In genomic region chr2:80244905-80245584, GRCh38 we compare ENCODE assay signal across 2 cellular contexts.
TF ChIP-seq lines count a peak whose summit lies in the region.

No MANE protein-coding gene starts in this region.

TF ChIP-seq in GM12891, 5 proteins besides CTCF, POLR2A, EP300 and RAD21:
- TF ChIP-seq POU2F2 (IDR thresholded peaks at IDR 0.05; ENCODE audit: low read depth, low read length) (no peak), SPI1 (IDR thresholded peaks at IDR 0.05; ENCODE audit: low read depth, low read length) (peak; percentile 72), POLR2AphosphoS5 (IDR thresholded peaks at IDR 0.05; ENCODE audit: low read depth, low read length) (no peak)

TF ChIP-seq in GM12878, 131 proteins besides CTCF, POLR2A, EP300 and RAD21:
- TF ChIP-seq SPI1 (IDR thresholded peaks at IDR 0.05; ENCODE audit: borderline replicate concordance, insufficient read depth, low read depth, low read length) (peak; percentile 75; the same call in 1 of the 2 replicates), FOS (IDR thresholded peaks at IDR 0.05; ENCODE audit: borderline replicate concordance, extremely low read depth, insufficient read length) (no peak), TCF3 (IDR thresholded peaks at IDR 0.05; ENCODE audit: borderline replicate concordance, insufficient read depth, low read depth, low read length) (no peak), NRF1 (conservative IDR thresholded peaks at IDR 0.05; ENCODE audit: low read depth, low read length) (no peak), BACH1 (IDR thresholded peaks at IDR 0.05; ENCODE audit: borderline replicate concordance) (no peak), IKZF1 (conservative IDR thresholded peaks at IDR 0.05) (peak; percentile 27; the same call in 1 of the 2 replicates), FOXK2 (IDR thresholded peaks at IDR 0.05) (no peak), STAT1 (conservative IDR thresholded peaks at IDR 0.05) (no peak), MXI1 (IDR thresholded peaks at IDR 0.05; ENCODE audit: low read depth, low read length) (no peak), MTA2 (IDR thresholded peaks at IDR 0.05; ENCODE audit: low read depth) (peak; percentile 25; the same call in 1 of the 2 replicates), PAX8 (IDR thresholded peaks at IDR 0.05) (no peak), ZBTB33 (IDR thresholded peaks at IDR 0.05) (no peak)
